In the genomic region with DNA sequence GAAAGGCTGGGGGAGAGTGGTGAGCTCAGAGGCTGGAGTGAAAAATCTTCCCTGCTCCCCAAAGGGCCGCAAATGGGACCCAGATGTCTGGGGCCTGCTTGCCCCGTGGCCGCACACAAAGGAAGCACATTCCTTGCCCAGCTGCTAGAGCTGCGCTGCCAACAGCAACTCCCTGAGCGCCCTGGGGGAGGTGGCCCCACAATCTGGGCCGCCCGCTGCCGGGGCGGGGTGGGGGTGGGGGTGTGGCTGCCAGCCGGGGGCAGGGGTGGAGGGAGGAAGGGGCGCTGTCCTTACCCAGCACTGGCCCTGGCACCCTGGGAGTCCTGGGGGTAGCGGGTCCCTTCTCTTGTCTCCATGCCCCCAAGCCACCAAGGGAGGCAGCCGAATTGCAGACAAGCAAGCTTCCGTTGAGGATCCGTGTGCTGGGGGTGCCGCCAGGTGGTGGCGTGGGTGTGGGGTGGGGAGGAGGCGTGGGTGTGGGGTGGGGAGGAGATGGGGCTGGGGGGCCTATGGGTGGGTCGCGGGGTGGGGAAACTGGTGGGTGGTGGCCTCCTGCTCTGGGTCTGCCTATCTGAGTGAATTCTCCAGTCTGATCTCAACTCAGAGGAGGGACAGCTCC, we compare ENCODE assay signal across 13 cellular contexts. TPM values are rescaled to one million over a fixed set of nuclear protein-coding genes. Genes with fewer than 3 reads are reported as not detected.
DNase-seq lines count a peak whose midpoint lies in the region; ATAC-seq lines count a peak whose summit lies in the region.
"Had no signal": no experiment of that assay in that cellular context is flagged by ENCODE, and none has a peak within 500 bp of the region (broad histone marks: within the 10 kb centered on the region; RNA-seq: fewer than 3 reads in every experiment).

No MANE protein-coding gene starts in this region.

- no peaks in the 10 kb centered on the region for H3K4me1 Mint-ChIP-seq in effector memory CD8-positive, alpha-beta T cell (ENCODE audit: low read depth in 2 of 2)

- peak; percentile 77 for ATAC-seq in Right ventricle myocardium inferior
- peak; percentile 64 to 70 for ATAC-seq in right cardiac atrium
- ATAC-seq in GM19463 (IDR thresholded peaks at IDR 0.05; ENCODE audit: unreplicated experiment): no peak
- no peak for ATAC-seq in effector memory CD8-positive, alpha-beta T cell (replicated peaks)
- ATAC-seq: A549; activated CD4-positive, CD25-positive, alpha-beta regulatory T cell treated with anti-CD3 and anti-CD28 coated beads, Interleukin-2, amount 50 U/mL, for 24 hours had no signal

- intact Hi-C loops in Right ventricle myocardium inferior (cut with DNase I): no loop called here
- intact Hi-C loops in cardiac septum (cut with DNase I): no loop called here
- intact Hi-C loops in right cardiac atrium (cut with DNase I): no loop called here

- DNase-seq in Right ventricle myocardium inferior (ENCODE audit: missing footprints) (no peak), cardiac septum (ENCODE audit: low spot score) (no peak), adipocyte (ENCODE audit: low read depth) (peak; percentile 90), right cardiac atrium (peak; percentile 71 to 88 (median 82)), NCI-H1694 (lab: John Stamatoyannopoulos, UW) (no peak), NAMALWA (ENCODE audit: low spot score) (no peak)
- no peak for DNase-seq in effector memory CD8-positive, alpha-beta T cell
- DNase-seq: activated T-cell treated with anti-CD3 and anti-CD28 coated beads, Interleukin-2, amount 50 U/mL, for 24 hours had no signal

- WGBS in right cardiac atrium: 56% methylated on average over 20 of the region's 20 CpGs

- peaks cover 13 to 37% of the 10 kb centered on the region in 2 donors for H3K27me3 Mint-ChIP-seq in effector memory CD8-positive, alpha-beta T cell

- H3K27ac ChIP-seq in right cardiac atrium (ENCODE audit: low read length): no peak overlapping the region
- H3K27ac ChIP-seq: A549 had no signal

- H3K9me3 ChIP-seq in adipocyte (ENCODE audit: control insufficient read depth, low read length) (peaks cover 4% of the 10 kb centered on the region), right cardiac atrium (ENCODE audit: control insufficient read depth, low read length) (no peaks in the 10 kb centered on the region)
- H3K9me3 ChIP-seq: A549, HAP-1 had no signal

- H3K27me3 ChIP-seq in adipocyte (replicated peaks; ENCODE audit: control insufficient read depth, insufficient read depth, low read length): peaks cover 46% of the 10 kb centered on the region
- H3K27me3 ChIP-seq in right cardiac atrium (ENCODE audit: control insufficient read depth, insufficient read depth): no peaks in the 10 kb centered on the region

- H3K36me3 Mint-ChIP-seq in effector memory CD8-positive, alpha-beta T cell (ENCODE audit: insufficient read depth): no peaks in the 10 kb centered on the region

- no peak overlapping the region for H3K4me3 ChIP-seq in adipocyte (ENCODE audit: low read length)
- H3K4me3 ChIP-seq in right cardiac atrium (ENCODE audit: low read length): no peak overlapping the region
- H3K4me3 ChIP-seq: A549, HAP-1, smooth muscle cell had no signal

- no peak overlapping the region for H3K9ac ChIP-seq in adipocyte (ENCODE audit: low read length)

- no peaks in the 10 kb centered on the region for H3K36me3 ChIP-seq in adipocyte (ENCODE audit: control insufficient read depth, insufficient read depth, low read length, severe bottlenecking)
- H3K36me3 ChIP-seq: HAP-1 had no signal

- H3K27ac Mint-ChIP-seq in effector memory CD8-positive, alpha-beta T cell: no peak overlapping the region
- H3K27ac Mint-ChIP-seq: activated T-cell treated with anti-CD3 and anti-CD28 coated beads, Interleukin-2, amount 50 U/mL, for 24 hours had no signal

- H3K9me3 Mint-ChIP-seq in effector memory CD8-positive, alpha-beta T cell: no peaks in the 10 kb centered on the region
- H3K9me3 Mint-ChIP-seq: activated T-cell treated with anti-CD3 and anti-CD28 coated beads, Interleukin-2, amount 50 U/mL, for 24 hours had no signal

- H3K4me1 ChIP-seq in adipocyte (ENCODE audit: control insufficient read depth, insufficient read depth, low read length) (peaks cover 7% of the 10 kb centered on the region), right cardiac atrium (ENCODE audit: control insufficient read depth, insufficient read depth, low read length) (no peaks in the 10 kb centered on the region)
- H3K4me1 ChIP-seq: A549, HAP-1 had no signal

- H3K4me3 Mint-ChIP-seq in effector memory CD8-positive, alpha-beta T cell: no peak overlapping the region
- H3K4me3 Mint-ChIP-seq: activated T-cell treated with anti-CD3 and anti-CD28 coated beads, Interleukin-2, amount 50 U/mL, for 24 hours had no signal

RNA-seq across cellular contexts. Expression of a gene that starts 48.4 kb away (rescaled TPM):
- not detected for total RNA-seq in Right ventricle myocardium inferior
- total RNA-seq in cardiac septum: not detected
- total RNA-seq in right cardiac atrium: not detected
- polyA plus RNA-seq in right cardiac atrium: not detected
- total RNA-seq: smooth muscle cell had no signal
- polyA plus RNA-seq: A549, smooth muscle cell had no signal

RNA-seq across cellular contexts. Expression of a gene that starts 57.9 kb away (rescaled TPM):
- total RNA-seq in Right ventricle myocardium inferior: 58.7 TPM
- total RNA-seq in cardiac septum: 42.3 TPM
- total RNA-seq in right cardiac atrium: 10 to 100 TPM; 45.5 to 61.5 (median 55.0) TPM
- 43.7 TPM for polyA plus RNA-seq in right cardiac atrium

RNA-seq across cellular contexts. Expression of a gene that starts 58.1 kb away (rescaled TPM):
- total RNA-seq in Right ventricle myocardium inferior (15.8 TPM), cardiac septum (18.0 TPM), right cardiac atrium (10 to 100 TPM; 17.6 to 22.3 (median 18.8) TPM)
- 21.0 TPM for polyA plus RNA-seq in right cardiac atrium

Comparison
In these comparisons a context has a peak if more than half of its experiments do, and no peak if none do; other contexts are left out.
1. DNase-seq: peak in adipocyte (single experiment) and right cardiac atrium (3 of 3); none in Right ventricle myocardium inferior (single experiment), cardiac septum (single experiment), NCI-H1694 (single experiment), NAMALWA (single experiment) and effector memory CD8-positive, alpha-beta T cell (0 of 3).
2. ATAC-seq: peak in Right ventricle myocardium inferior (single experiment) and right cardiac atrium (2 of 2); none in GM19463 (single experiment) and effector memory CD8-positive, alpha-beta T cell (single experiment).